Comparison of ENCODE assay signal across 1 cellular context in genomic region chr5:55934117-55934613, GRCh38.
A peak's percentile ranks its signal among the peaks of the same experiment; 100 is the strongest.
TF ChIP-seq lines count a peak whose summit lies in the region.

No MANE protein-coding gene starts in this region.

TF ChIP-seq in HepG2, 621 proteins besides CTCF, POLR2A, EP300 and RAD21 (continued from another document and continues in another):
- no peak for TF ChIP-seq CBX1 (IDR thresholded peaks at IDR 0.05; ENCODE audit: low read depth)
- TF ChIP-seq ZNF34 (CRISPR knock-in tag; IDR thresholded peaks at IDR 0.05; ENCODE audit: borderline replicate concordance) = no peak
- no peak for TF ChIP-seq ZKSCAN5 (CRISPR knock-in tag; IDR thresholded peaks at IDR 0.05)
- no peak for TF ChIP-seq EZH2 (conservative IDR thresholded peaks at IDR 0.05; ENCODE audit: low read depth, low read length)
- no peak; the same call in 1 of the 2 replicates for TF ChIP-seq ZNF318 (CRISPR knock-in tag; IDR thresholded peaks at IDR 0.05)
- TF ChIP-seq ONECUT2 (CRISPR knock-in tag; IDR thresholded peaks at IDR 0.05) = peak; percentile 43; the same call in 1 of the 2 replicates
- TF ChIP-seq MLLT10 (CRISPR knock-in tag; IDR thresholded peaks at IDR 0.05) = no peak
- TF ChIP-seq ATF7-NPFF (CRISPR knock-in tag; IDR thresholded peaks at IDR 0.05; ENCODE audit: low read depth) = peak; percentile 72
- peak; percentile 76 for TF ChIP-seq ZNF547 (CRISPR knock-in tag; IDR thresholded peaks at IDR 0.05)
- TF ChIP-seq ZNF839 (CRISPR knock-in tag; IDR thresholded peaks at IDR 0.05; ENCODE audit: borderline replicate concordance) = no peak
- no peak for TF ChIP-seq ZNF550 (CRISPR knock-in tag; IDR thresholded peaks at IDR 0.05; ENCODE audit: borderline replicate concordance)
- peak; percentile 88 for TF ChIP-seq NKX3-1 (CRISPR knock-in tag; IDR thresholded peaks at IDR 0.05)
- TF ChIP-seq MEIS2 (CRISPR knock-in tag; IDR thresholded peaks at IDR 0.05) = peak; percentile 88
- TF ChIP-seq SMC3 (IDR thresholded peaks at IDR 0.05; ENCODE audit: low read length) = peak; percentile 52
- peak; percentile 65 for TF ChIP-seq ZSCAN12 (CRISPR knock-in tag; IDR thresholded peaks at IDR 0.05)
- no peak for TF ChIP-seq DMTF1 (CRISPR knock-in tag; IDR thresholded peaks at IDR 0.05)
- TF ChIP-seq, protein P1, sequence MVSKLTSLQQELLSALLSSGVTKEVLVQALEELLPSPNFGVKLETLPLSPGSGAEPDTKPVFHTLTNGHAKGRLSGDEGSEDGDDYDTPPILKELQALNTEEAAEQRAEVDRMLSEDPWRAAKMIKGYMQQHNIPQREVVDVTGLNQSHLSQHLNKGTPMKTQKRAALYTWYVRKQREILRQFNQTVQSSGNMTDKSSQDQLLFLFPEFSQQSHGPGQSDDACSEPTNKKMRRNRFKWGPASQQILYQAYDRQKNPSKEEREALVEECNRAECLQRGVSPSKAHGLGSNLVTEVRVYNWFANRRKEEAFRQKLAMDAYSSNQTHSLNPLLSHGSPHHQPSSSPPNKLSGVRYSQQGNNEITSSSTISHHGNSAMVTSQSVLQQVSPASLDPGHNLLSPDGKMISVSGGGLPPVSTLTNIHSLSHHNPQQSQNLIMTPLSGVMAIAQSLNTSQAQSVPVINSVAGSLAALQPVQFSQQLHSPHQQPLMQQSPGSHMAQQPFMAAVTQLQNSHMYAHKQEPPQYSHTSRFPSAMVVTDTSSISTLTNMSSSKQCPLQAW (CRISPR knock-in tag; IDR thresholded peaks at IDR 0.05) = peak; percentile 95
- TF ChIP-seq ZNF343 (CRISPR knock-in tag; IDR thresholded peaks at IDR 0.05) = 0 out of 2 replicates have a peak, but pooled peaks have one; percentile 49
- TF ChIP-seq, protein P2, sequence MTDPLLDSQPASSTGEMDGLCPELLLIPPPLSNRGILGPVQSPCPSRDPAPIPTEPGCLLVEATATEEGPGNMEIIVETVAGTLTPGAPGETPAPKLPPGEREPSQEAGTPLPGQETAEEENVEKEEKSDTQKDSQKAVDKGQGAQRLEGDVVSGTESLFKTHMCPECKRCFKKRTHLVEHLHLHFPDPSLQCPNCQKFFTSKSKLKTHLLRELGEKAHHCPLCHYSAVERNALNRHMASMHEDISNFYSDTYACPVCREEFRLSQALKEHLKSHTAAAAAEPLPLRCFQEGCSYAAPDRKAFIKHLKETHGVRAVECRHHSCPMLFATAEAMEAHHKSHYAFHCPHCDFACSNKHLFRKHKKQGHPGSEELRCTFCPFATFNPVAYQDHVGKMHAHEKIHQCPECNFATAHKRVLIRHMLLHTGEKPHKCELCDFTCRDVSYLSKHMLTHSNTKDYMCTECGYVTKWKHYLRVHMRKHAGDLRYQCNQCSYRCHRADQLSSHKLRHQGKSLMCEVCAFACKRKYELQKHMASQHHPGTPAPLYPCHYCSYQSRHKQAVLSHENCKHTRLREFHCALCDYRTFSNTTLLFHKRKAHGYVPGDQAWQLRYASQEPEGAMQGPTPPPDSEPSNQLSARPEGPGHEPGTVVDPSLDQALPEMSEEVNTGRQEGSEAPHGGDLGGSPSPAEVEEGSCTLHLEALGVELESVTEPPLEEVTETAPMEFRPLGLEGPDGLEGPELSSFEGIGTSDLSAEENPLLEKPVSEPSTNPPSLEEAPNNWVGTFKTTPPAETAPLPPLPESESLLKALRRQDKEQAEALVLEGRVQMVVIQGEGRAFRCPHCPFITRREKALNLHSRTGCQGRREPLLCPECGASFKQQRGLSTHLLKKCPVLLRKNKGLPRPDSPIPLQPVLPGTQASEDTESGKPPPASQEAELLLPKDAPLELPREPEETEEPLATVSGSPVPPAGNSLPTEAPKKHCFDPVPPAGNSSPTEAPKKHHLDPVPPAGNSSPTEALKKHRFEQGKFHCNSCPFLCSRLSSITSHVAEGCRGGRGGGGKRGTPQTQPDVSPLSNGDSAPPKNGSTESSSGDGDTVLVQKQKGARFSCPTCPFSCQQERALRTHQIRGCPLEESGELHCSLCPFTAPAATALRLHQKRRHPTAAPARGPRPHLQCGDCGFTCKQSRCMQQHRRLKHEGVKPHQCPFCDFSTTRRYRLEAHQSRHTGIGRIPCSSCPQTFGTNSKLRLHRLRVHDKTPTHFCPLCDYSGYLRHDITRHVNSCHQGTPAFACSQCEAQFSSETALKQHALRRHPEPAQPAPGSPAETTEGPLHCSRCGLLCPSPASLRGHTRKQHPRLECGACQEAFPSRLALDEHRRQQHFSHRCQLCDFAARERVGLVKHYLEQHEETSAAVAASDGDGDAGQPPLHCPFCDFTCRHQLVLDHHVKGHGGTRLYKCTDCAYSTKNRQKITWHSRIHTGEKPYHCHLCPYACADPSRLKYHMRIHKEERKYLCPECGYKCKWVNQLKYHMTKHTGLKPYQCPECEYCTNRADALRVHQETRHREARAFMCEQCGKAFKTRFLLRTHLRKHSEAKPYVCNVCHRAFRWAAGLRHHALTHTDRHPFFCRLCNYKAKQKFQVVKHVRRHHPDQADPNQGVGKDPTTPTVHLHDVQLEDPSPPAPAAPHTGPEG (CRISPR knock-in tag; IDR thresholded peaks at IDR 0.05) = peak; percentile 69; the same call in 1 of the 2 replicates
- no peak for TF ChIP-seq SRY (CRISPR knock-in tag; IDR thresholded peaks at IDR 0.05)
- TF ChIP-seq, protein P3, sequence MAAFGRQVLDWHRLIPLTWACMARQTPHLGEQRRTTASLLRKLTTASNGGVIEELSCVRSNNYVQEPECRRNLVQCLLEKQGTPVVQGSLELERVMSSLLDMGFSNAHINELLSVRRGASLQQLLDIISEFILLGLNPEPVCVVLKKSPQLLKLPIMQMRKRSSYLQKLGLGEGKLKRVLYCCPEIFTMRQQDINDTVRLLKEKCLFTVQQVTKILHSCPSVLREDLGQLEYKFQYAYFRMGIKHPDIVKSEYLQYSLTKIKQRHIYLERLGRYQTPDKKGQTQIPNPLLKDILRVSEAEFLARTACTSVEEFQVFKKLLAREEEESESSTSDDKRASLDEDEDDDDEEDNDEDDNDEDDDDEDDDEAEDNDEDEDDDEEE (CRISPR knock-in tag; IDR thresholded peaks at IDR 0.05) = peak; percentile 80
- peak; percentile 96 for TF ChIP-seq HOXA5 (CRISPR knock-in tag; IDR thresholded peaks at IDR 0.05)
- TF ChIP-seq NCOA2 (CRISPR knock-in tag; IDR thresholded peaks at IDR 0.05) = peak; percentile 99
- TF ChIP-seq SRSF4 (IDR thresholded peaks at IDR 0.05; ENCODE audit: low read depth, low read length, poor library complexity, severe bottlenecking) = no peak
- no peak for TF ChIP-seq ZNF557 (CRISPR knock-in tag; IDR thresholded peaks at IDR 0.05)
- TF ChIP-seq ZUFSP (CRISPR knock-in tag; IDR thresholded peaks at IDR 0.05; ENCODE audit: borderline replicate concordance) = no peak
- TF ChIP-seq ZC3H13 (CRISPR knock-in tag; IDR thresholded peaks at IDR 0.05) = peak; percentile 81; the same call in 1 of the 2 replicates
- TF ChIP-seq MBNL3 (CRISPR knock-in tag; conservative IDR thresholded peaks at IDR 0.05) = no peak
- no peak for TF ChIP-seq ZNF558 (CRISPR knock-in tag; IDR thresholded peaks at IDR 0.05; ENCODE audit: borderline replicate concordance)
- TF ChIP-seq ZNF781 (CRISPR knock-in tag; IDR thresholded peaks at IDR 0.05; ENCODE audit: borderline replicate concordance, not compliant biosample characterization) = no peak
- peak; percentile 88 for TF ChIP-seq RBM22 (optimal IDR thresholded peaks at IDR 0.05; ENCODE audit: low read length)
- peak; percentile 61 for TF ChIP-seq YY1 (IDR thresholded peaks at IDR 0.05; ENCODE audit: insufficient read depth, insufficient replicate concordance, low read depth, low read length)
- peak; percentile 97 for TF ChIP-seq WIZ (CRISPR knock-in tag; IDR thresholded peaks at IDR 0.05)
- peak; percentile 96 for TF ChIP-seq ZFP36L1 (CRISPR knock-in tag; IDR thresholded peaks at IDR 0.05)
- TF ChIP-seq NPAS2 (CRISPR knock-in tag; IDR thresholded peaks at IDR 0.05; ENCODE audit: borderline replicate concordance) = no peak
- peak; percentile 94 for TF ChIP-seq ASH2L (IDR thresholded peaks at IDR 0.05; ENCODE audit: insufficient read length, low read depth, low read length)
- peak; percentile 83 for TF ChIP-seq ZBTB7B (CRISPR knock-in tag; IDR thresholded peaks at IDR 0.05)
